ENCODE assay signal across 8 cellular contexts in genomic region chr10:58511765-58512469, GRCh38. TPM values are rescaled to one million over a fixed set of nuclear protein-coding genes. Genes with fewer than 3 reads are reported as not detected.
DNase-seq lines count a peak whose midpoint lies in the region; ATAC-seq and TF ChIP-seq lines count a peak whose summit lies in the region.

No MANE protein-coding gene starts in this region.

- DNase-seq in NCI-H146 (lab: John Stamatoyannopoulos, UW) (peak; percentile 8), NCI-H146 treated with DMSO at 0.1 percent for 48 hours (lab: John Stamatoyannopoulos, UW; ENCODE audit: unreplicated experiment) (no peak), body of pancreas (peak in 3 of 4 donors; percentile 13 to 25 (median 19)), kidney epithelial cell (ENCODE audit: low read depth) (no peak), stomach (no peak), NCI-H345 (lab: John Stamatoyannopoulos, UW) (no peak)
- DNase-seq in stimulated activated naive CD4-positive, alpha-beta T cell treated with Interleukin-2 at 50 U/mL for 16 hours (lab: John Stamatoyannopoulos, UW), result no peak

- H3K27ac ChIP-seq in body of pancreas (peak overlapping the region; percentile 33 to 85 (median 76)), stomach (peak overlapping the region in 3 of 5 donors; percentile 21 to 85 (median 84))

- WGBS in body of pancreas, 2 donors, result 10 to 12% methylated on average over 25 of the region's 25 CpGs
- 13 to 23% (median 15%) methylated on average over 24 to 25 of the region's 25 CpGs for WGBS in stomach, 5 donors

- intact Hi-C loops in body of pancreas (cut with DNase I) (no loop called here), stomach (cut with DNase I; ENCODE audit: low total_unique reads) (no loop called here)

- TF ChIP-seq CTCF in body of pancreas (IDR thresholded peaks at IDR 0.05) (no peak), kidney epithelial cell (IDR thresholded peaks at IDR 0.05; ENCODE audit: insufficient read depth, low read length, poor library complexity, severe bottlenecking) (no peak), stomach (IDR thresholded peaks at IDR 0.05) (no peak)

- TF ChIP-seq POLR2A in body of pancreas (IDR thresholded peaks at IDR 0.05), result no peak
- no peak for TF ChIP-seq POLR2A in stomach (IDR thresholded peaks at IDR 0.05)

- H3K9me3 ChIP-seq in body of pancreas (no peaks in the 10 kb centered on the region), stomach (no peaks in the 10 kb centered on the region)

- H3K36me3 ChIP-seq in body of pancreas (replicated peaks in 1 of 2; ENCODE audit: insufficient read depth in 1 of 2, low read depth in 2 of 2) (no peaks in the 10 kb centered on the region), kidney epithelial cell (ENCODE audit: control insufficient read depth, insufficient read depth, low read length) (no peaks in the 10 kb centered on the region), stomach (no peaks in the 10 kb centered on the region)

- H3K27me3 ChIP-seq in body of pancreas (no peaks in the 10 kb centered on the region), kidney epithelial cell (ENCODE audit: control insufficient read depth, insufficient read depth, low read length) (no peaks in the 10 kb centered on the region), stomach (peaks cover 0 to 41% (median 21%) of the 10 kb centered on the region in 3 donors)

- no peak for ATAC-seq in body of pancreas
- ATAC-seq in GM19324 (IDR thresholded peaks at IDR 0.05; ENCODE audit: low FRiP score, unreplicated experiment), result no peak

- H3K4me1 ChIP-seq in body of pancreas (peaks cover 8% of the 10 kb centered on the region), stomach (peaks cover 0 to 30% (median 19%) of the 10 kb centered on the region in 4 donors)

- no peak overlapping the region for H3K4me3 ChIP-seq in body of pancreas
- peak overlapping the region; percentile 65 for H3K4me3 ChIP-seq in kidney epithelial cell (ENCODE audit: low read depth, low read length)
- peak overlapping the region; percentile 64 to 88 (median 66) for H3K4me3 ChIP-seq in stomach

- TF ChIP-seq EP300 in stomach (IDR thresholded peaks at IDR 0.05), result no peak

RNA-seq across cellular contexts. Expression of gene BICC1, which starts 0.8 kb away (rescaled TPM):
- total RNA-seq in body of pancreas (10 to 100 TPM; 35.3 to 42.0 TPM), kidney epithelial cell (58.0 and 64.6 TPM in 2 replicates), stomach (10 to 100 TPM in 1 of 5 donors, 1 to 10 TPM in 3, under 1 TPM in 1; 0.29 to 25.0 (median 6.2) TPM)
- polyA plus RNA-seq in stomach, result 1 to 10 TPM; 1.6 to 4.9 (median 3.7) TPM

Comparison
In these comparisons a context has a peak if more than half of its experiments do, and no peak if none do; other contexts are left out.
1. DNase-seq: peak in NCI-H146 (single experiment) and body of pancreas (3 of 4); none in NCI-H146 treated with DMSO at 0.1 percent for 48 hours (single experiment), kidney epithelial cell (single experiment), stomach (single experiment), NCI-H345 (single experiment) and stimulated activated naive CD4-positive, alpha-beta T cell treated with Interleukin-2 at 50 U/mL for 16 hours (single experiment).
2. H3K4me3 ChIP-seq: peak in kidney epithelial cell (single experiment) and stomach (4 of 4); none in body of pancreas (0 of 2).